Comparison of ENCODE assay signal across 1 cellular context in genomic region chr22:42397332-42398246, GRCh38.
TF ChIP-seq lines count a peak whose summit lies in the region.

No MANE protein-coding gene starts in this region.

TF ChIP-seq in GM12878, 131 proteins besides CTCF, POLR2A, EP300 and RAD21 (continued from another document and continues in another):
- no peak for TF ChIP-seq E2F4 (IDR thresholded peaks at IDR 0.05; ENCODE audit: low read depth, low read length)
- peak; percentile 86 for TF ChIP-seq DPF2 (IDR thresholded peaks at IDR 0.05)
- TF ChIP-seq ZNF274 (IDR thresholded peaks at IDR 0.05; ENCODE audit: insufficient read depth, insufficient read length), result no peak
- no peak for TF ChIP-seq JUNB (IDR thresholded peaks at IDR 0.05)
- TF ChIP-seq BCL3 (IDR thresholded peaks at IDR 0.05; ENCODE audit: borderline replicate concordance, insufficient read depth, low read depth, low read length, poor library complexity, severe bottlenecking), result peak; percentile 26
- no peak for TF ChIP-seq PAX8 (IDR thresholded peaks at IDR 0.05)
- peak; percentile 90 for TF ChIP-seq NR2F1 (conservative IDR thresholded peaks at IDR 0.05)
- TF ChIP-seq CHD2 (IDR thresholded peaks at IDR 0.05; ENCODE audit: borderline replicate concordance, low read depth, low read length), result no peak
- TF ChIP-seq HDAC6 (IDR thresholded peaks at IDR 0.05; ENCODE audit: unreplicated experiment), result no peak
- TF ChIP-seq CBX5 (IDR thresholded peaks at IDR 0.05; ENCODE audit: low read depth), result no peak
- TF ChIP-seq ZBTB4 (CRISPR knock-in tag; IDR thresholded peaks at IDR 0.05), result no peak
- no peak for TF ChIP-seq EGR1 (IDR thresholded peaks at IDR 0.05; ENCODE audit: borderline replicate concordance in 1 of 2, low read depth in 2 of 2, low read length in 2 of 2)
- TF ChIP-seq FOXM1 (IDR thresholded peaks at IDR 0.05; ENCODE audit: low read depth, low read length), result no peak; the same call in 1 of the 2 replicates
- TF ChIP-seq RUNX3 (IDR thresholded peaks at IDR 0.05; ENCODE audit: low read length), result peak; percentile 93
- no peak for TF ChIP-seq BRCA1 (IDR thresholded peaks at IDR 0.05; ENCODE audit: low read depth, low read length)
- no peak for TF ChIP-seq ZNF24 (IDR thresholded peaks at IDR 0.05)
- TF ChIP-seq PML (IDR thresholded peaks at IDR 0.05; ENCODE audit: low read length), result no peak
- no peak for TF ChIP-seq EZH2 (IDR thresholded peaks at IDR 0.05; ENCODE audit: borderline replicate concordance, control insufficient read depth, low read depth, low read length)
- 0 out of 2 replicates have a peak, but pooled peaks have one; percentile 23 for TF ChIP-seq YY1 (IDR thresholded peaks at IDR 0.05; ENCODE audit: low read depth, low read length)
- 0 out of 2 replicates have a peak, but pooled peaks have one; percentile 47 for TF ChIP-seq ATF2 (IDR thresholded peaks at IDR 0.05; ENCODE audit: low read length)
- no peak for TF ChIP-seq ZSCAN29 (IDR thresholded peaks at IDR 0.05)
- no peak for TF ChIP-seq JUND (IDR thresholded peaks at IDR 0.05; ENCODE audit: low read depth, low read length)
- 0 out of 2 replicates have a peak, but pooled peaks have one; percentile 37 for TF ChIP-seq RELB (IDR thresholded peaks at IDR 0.05; ENCODE audit: low read depth)
- TF ChIP-seq SKIL (IDR thresholded peaks at IDR 0.05; ENCODE audit: low read depth, poor library complexity, severe bottlenecking), result peak; percentile 31
- no peak for TF ChIP-seq CEBPZ (IDR thresholded peaks at IDR 0.05; ENCODE audit: low read depth, low read length)
- no peak for TF ChIP-seq ZBED1 (IDR thresholded peaks at IDR 0.05; ENCODE audit: borderline replicate concordance)
- no peak for TF ChIP-seq TAF1 (IDR thresholded peaks at IDR 0.05; ENCODE audit: borderline replicate concordance, low read depth, low read length)
- TF ChIP-seq PBX3 (IDR thresholded peaks at IDR 0.05; ENCODE audit: insufficient replicate concordance, low read depth, low read length), result no peak
- no peak for TF ChIP-seq KDM1A (IDR thresholded peaks at IDR 0.05; ENCODE audit: borderline replicate concordance)
- TF ChIP-seq NR2C2 (IDR thresholded peaks at IDR 0.05; ENCODE audit: borderline replicate concordance, control insufficient read depth, insufficient read length, low read depth), result no peak
- no peak for TF ChIP-seq E2F8 (IDR thresholded peaks at IDR 0.05; ENCODE audit: low read depth, partially characterized antibody)
- TF ChIP-seq NBN (IDR thresholded peaks at IDR 0.05), result peak; percentile 67; the same call in 1 of the 2 replicates
- TF ChIP-seq SUPT20H (IDR thresholded peaks at IDR 0.05; ENCODE audit: borderline replicate concordance, control insufficient read depth, low read depth, low read length), result no peak
- no peak for TF ChIP-seq NFXL1 (IDR thresholded peaks at IDR 0.05; ENCODE audit: borderline replicate concordance)
- TF ChIP-seq CEBPB (IDR thresholded peaks at IDR 0.05; ENCODE audit: borderline replicate concordance in 1 of 2, low read depth in 2 of 2, low read length in 2 of 2), result no peak
- no peak for TF ChIP-seq NR2C1 (IDR thresholded peaks at IDR 0.05)
- no peak for TF ChIP-seq ZNF622 (IDR thresholded peaks at IDR 0.05)
- no peak for TF ChIP-seq RB1 (IDR thresholded peaks at IDR 0.05; ENCODE audit: borderline replicate concordance)
